Comparison of ENCODE assay signal across 16 cellular contexts in genomic region chr10:114515515-114515914, GRCh38.
DNase-seq lines count a peak whose midpoint lies in the region; ATAC-seq and TF ChIP-seq lines count a peak whose summit lies in the region.
"Had no signal": no experiment of that assay in that cellular context is flagged by ENCODE, and none has a peak within 500 bp of the region (broad histone marks: within the 10 kb centered on the region; RNA-seq: fewer than 3 reads in every experiment).

No MANE protein-coding gene starts in this region.

- H3K4me3 ChIP-seq in endodermal cell (ENCODE audit: low read length) (no peak overlapping the region), prostate gland (no peak overlapping the region)
- H3K4me3 ChIP-seq: mucosa of descending colon had no signal

- H3K79me1 ChIP-seq in H9 (ENCODE audit: insufficient read depth, low read depth, low read length, poor library complexity, severe bottlenecking) = no peaks in the 10 kb centered on the region

- H3K36me3 ChIP-seq in endodermal cell (ENCODE audit: control insufficient read depth, insufficient read depth, low read length) (no peaks in the 10 kb centered on the region), prostate gland (no peaks in the 10 kb centered on the region)

- TF ChIP-seq CTCF in H9 (conservative IDR thresholded peaks at IDR 0.05) (no peak), endodermal cell (conservative IDR thresholded peaks at IDR 0.05) (no peak), nephron (IDR thresholded peaks at IDR 0.05; ENCODE audit: unreplicated experiment in 3 of 3) (no peak), prostate gland (IDR thresholded peaks at IDR 0.05) (no peak)

- H3K27me3 Mint-ChIP-seq in T-helper 2 cell treated with Interferon-gamma antibody and Interleukin-4, amounts not matched to agents 5 μg/mL and 100 μg/mL, for 36 hours (ENCODE audit: low read depth) = no peaks in the 10 kb centered on the region
- H3K27me3 Mint-ChIP-seq in H9 (ENCODE audit: low read depth) (no peaks in the 10 kb centered on the region), endodermal cell (ENCODE audit: insufficient read depth) (no peaks in the 10 kb centered on the region), nephron (ENCODE audit: low read depth) (no peaks in the 10 kb centered on the region)
- H3K27me3 Mint-ChIP-seq: activated CD4-positive, alpha-beta memory T cell treated with anti-CD3 and anti-CD28 coated beads for 36 hours had no signal

- WGBS in H9 (ENCODE audit: extremely low coverage, insufficient read length, low lambda C conversion rate) = no CpG with 5 or more reads among the region's 2 CpGs
- WGBS in endodermal cell (ENCODE audit: insufficient coverage in 1 of 2, insufficient read length in 1 of 2), 2 experiments = 83 to 98% methylated on average over 1 to 2 of the region's 2 CpGs
- WGBS in prostate gland = 83% methylated on average over 2 of the region's 2 CpGs

- no peak overlapping the region for H2BK15ac ChIP-seq in H9 (ENCODE audit: low read depth, low read length)

- H3K79me2 ChIP-seq in H9 (ENCODE audit: insufficient read depth, low read length) = no peaks in the 10 kb centered on the region

- peaks cover 44% of the 10 kb centered on the region for H3K36me3 Mint-ChIP-seq in T-helper 2 cell treated with Interferon-gamma antibody and Interleukin-4, amounts not matched to agents 5 μg/mL and 100 μg/mL, for 36 hours (ENCODE audit: low read depth)
- H3K36me3 Mint-ChIP-seq in H9 (ENCODE audit: insufficient read depth in 1 of 3, low read depth in 3 of 3) = peaks cover 0 to 2% (median 0%) of the 10 kb centered on the region in 3 experiments; a peak in 3 of 7 replicates
- no peaks in the 10 kb centered on the region for H3K36me3 Mint-ChIP-seq in endodermal cell (ENCODE audit: low read depth)
- H3K36me3 Mint-ChIP-seq in nephron (ENCODE audit: low read depth) = no peaks in the 10 kb centered on the region

- no peak overlapping the region for H2AK5ac ChIP-seq in H9 (ENCODE audit: insufficient read length, low read length)

- H3K4me1 ChIP-seq in H9 (ENCODE audit: insufficient read depth, low read length) (no peaks in the 10 kb centered on the region), endodermal cell (ENCODE audit: control insufficient read depth, insufficient read depth, low read length) (no peaks in the 10 kb centered on the region), prostate gland (replicated peaks) (no peaks in the 10 kb centered on the region)

- no peak overlapping the region for H3T11ph ChIP-seq in H9 (ENCODE audit: low read length)

- DNase-seq in T-helper 2 cell treated with Interferon-gamma antibody and Interleukin-4, amounts not matched to agents 5 μg/mL and 100 μg/mL, for 36 hours (ENCODE audit: low spot score) = no peak
- DNase-seq in T-helper 2 cell (no peak), H9 (no peak), endodermal cell (no peak), prostate gland (ENCODE audit: low spot score) (no peak)
- no peak for DNase-seq in stimulated activated CD4-positive, alpha-beta T cell treated with anti-CD3 and anti-CD28 coated beads, Interleukin-2, amount 100 ng/mL, for 48 hours
- DNase-seq: 8988T; activated CD4-positive, alpha-beta memory T cell treated with anti-CD3 and anti-CD28 coated beads for 36 hours; activated gamma-delta T cell treated with Interleukin-2 at 50 U/mL for 16 hours; mucosa of descending colon; NK-92 treated with Interleukin-12 subunit alpha and Interleukin-12 subunit beta, amount 100 ng/mL, for 24 hours; SHP77; T1000 had no signal

- no peak overlapping the region for H2BK12ac ChIP-seq in H9 (ENCODE audit: insufficient read length, low read depth, low read length)

- H3K27me3 ChIP-seq in H9 (ENCODE audit: insufficient read depth, low read length) (no peaks in the 10 kb centered on the region), endodermal cell (ENCODE audit: control insufficient read depth, insufficient read depth, low read length, poor library complexity, severe bottlenecking) (no peaks in the 10 kb centered on the region), prostate gland (replicated peaks; ENCODE audit: insufficient read depth) (no peaks in the 10 kb centered on the region)

- H3K9ac ChIP-seq in H9 (ENCODE audit: extremely low read depth, insufficient read length, low read length) (no peak overlapping the region), endodermal cell (ENCODE audit: extremely low read depth, low read length, poor library complexity, severe bottlenecking) (no peak overlapping the region)
- H3K9ac ChIP-seq: KMS-11 had no signal

- ATAC-seq in SK-N-SH treated with all-trans-retinoic acid at 6 μM for 48 hours = no peak
- ATAC-seq: mucosa of descending colon had no signal

- no peak overlapping the region for H4K8ac ChIP-seq in H9 (replicated peaks; ENCODE audit: insufficient read length, low read depth, low read length)

- no peak overlapping the region for H4K91ac ChIP-seq in H9 (ENCODE audit: insufficient read length, low read depth, low read length)

- TF ChIP-seq POLR2A in prostate gland (IDR thresholded peaks at IDR 0.05) = no peak

- no peaks in the 10 kb centered on the region for H3K9me3 Mint-ChIP-seq in T-helper 2 cell treated with Interferon-gamma antibody and Interleukin-4, amounts not matched to agents 5 μg/mL and 100 μg/mL, for 36 hours
- H3K9me3 Mint-ChIP-seq in H9 = no peaks in the 10 kb centered on the region
- H3K9me3 Mint-ChIP-seq in endodermal cell = no peaks in the 10 kb centered on the region
- no peaks in the 10 kb centered on the region for H3K9me3 Mint-ChIP-seq in nephron
- H3K9me3 Mint-ChIP-seq: activated CD4-positive, alpha-beta memory T cell treated with anti-CD3 and anti-CD28 coated beads for 36 hours had no signal

- no peak overlapping the region for H3K18ac ChIP-seq in H9 (ENCODE audit: insufficient read length, low read depth, low read length)

- H3K4me3 Mint-ChIP-seq in T-helper 2 cell treated with Interferon-gamma antibody and Interleukin-4, amounts not matched to agents 5 μg/mL and 100 μg/mL, for 36 hours = no peak overlapping the region
- H3K4me3 Mint-ChIP-seq in H9 (no peak overlapping the region), endodermal cell (no peak overlapping the region), nephron (no peak overlapping the region)
- H3K4me3 Mint-ChIP-seq: activated CD4-positive, alpha-beta memory T cell treated with anti-CD3 and anti-CD28 coated beads for 36 hours had no signal

- 0 out of 2 replicates have a peak overlapping the region, but pooled peaks have one; percentile 2 for H3K14ac ChIP-seq in H9 (ENCODE audit: insufficient read depth, low read length)

- H3K4me2 ChIP-seq in H9 (ENCODE audit: insufficient read depth, insufficient read length, low read length) = no peak overlapping the region

- no peak overlapping the region for H3K23ac ChIP-seq in H9 (ENCODE audit: insufficient read length, low read depth, low read length)

- H3K27ac ChIP-seq in H9 (ENCODE audit: insufficient read length, low read depth, low read length) = no peak overlapping the region
- no peak overlapping the region for H3K27ac ChIP-seq in endodermal cell (ENCODE audit: low read depth, low read length)
- H3K27ac ChIP-seq in prostate gland = no peak overlapping the region

- no peak overlapping the region for H2BK120ac ChIP-seq in H9 (ENCODE audit: low read depth, low read length, poor library complexity, severe bottlenecking)

- no peak overlapping the region for H2BK5ac ChIP-seq in H9 (ENCODE audit: insufficient read length, low read length)

- peaks cover 83% of the 10 kb centered on the region for H3K4me1 Mint-ChIP-seq in T-helper 2 cell treated with Interferon-gamma antibody and Interleukin-4, amounts not matched to agents 5 μg/mL and 100 μg/mL, for 36 hours (ENCODE audit: low read depth)
- peaks cover 40 to 48% of the 10 kb centered on the region in 2 experiments for H3K4me1 Mint-ChIP-seq in H9
- peaks cover 52% of the 10 kb centered on the region for H3K4me1 Mint-ChIP-seq in endodermal cell
- H3K4me1 Mint-ChIP-seq in nephron = peaks cover 49% of the 10 kb centered on the region

- no peak overlapping the region for H2BK20ac ChIP-seq in H9 (ENCODE audit: low read depth, low read length, poor library complexity, severe bottlenecking)

- no peak overlapping the region for H3K4ac ChIP-seq in H9 (ENCODE audit: low read depth, low read length)

- no peak overlapping the region for H3K56ac ChIP-seq in H9 (ENCODE audit: insufficient read length, low read depth, low read length)

- peak overlapping the region; percentile 12 for H3K27ac Mint-ChIP-seq in T-helper 2 cell treated with Interferon-gamma antibody and Interleukin-4, amounts not matched to agents 5 μg/mL and 100 μg/mL, for 36 hours
- H3K27ac Mint-ChIP-seq in H9 = peak overlapping the region; percentile 8 to 83 (median 35); a peak in 2 of 7 replicates
- peak overlapping the region; percentile 59 for H3K27ac Mint-ChIP-seq in endodermal cell
- peak overlapping the region; percentile 11 to 91 (median 76) for H3K27ac Mint-ChIP-seq in nephron
- H3K27ac Mint-ChIP-seq: activated CD4-positive, alpha-beta memory T cell treated with anti-CD3 and anti-CD28 coated beads for 36 hours had no signal

- intact Hi-C loops in prostate gland (cut with DNase I) = no loop called here

- H3K9me3 ChIP-seq in H9 (ENCODE audit: control insufficient read depth, low read depth, low read length) = no peaks in the 10 kb centered on the region
- no peaks in the 10 kb centered on the region for H3K9me3 ChIP-seq in endodermal cell (ENCODE audit: control insufficient read depth, low read length)
- no peaks in the 10 kb centered on the region for H3K9me3 ChIP-seq in prostate gland
- H3K9me3 ChIP-seq: mucosa of descending colon had no signal

- no peak overlapping the region for H4K5ac ChIP-seq in H9 (ENCODE audit: insufficient read length, low read depth, low read length)

- no peaks in the 10 kb centered on the region for H4K20me1 ChIP-seq in H9 (ENCODE audit: control insufficient read depth, insufficient read depth, insufficient read length)

- no peaks in the 10 kb centered on the region for H3K23me2 ChIP-seq in H9 (ENCODE audit: insufficient read length, low read depth, low read length, poor library complexity, severe bottlenecking)

- H2AFZ ChIP-seq in H9 (ENCODE audit: low read length) = no peak overlapping the region

TF ChIP-seq in SK-N-SH treated with all-trans-retinoic acid at 6 μM for 48 hours, 23 proteins besides CTCF, POLR2A, EP300 and RAD21 (continues in another document):
- TF ChIP-seq GLIS3 (CRISPR knock-in tag; IDR thresholded peaks at IDR 0.05) (no peak), POU6F1 (CRISPR knock-in tag; IDR thresholded peaks at IDR 0.05; ENCODE audit: borderline replicate concordance, low read depth) (no peak)

Comparison
In these comparisons a context has a peak if more than half of its experiments do, and no peak if none do; other contexts are left out.
1. H3K27ac Mint-ChIP-seq: peak in every context shown above with its lines; median percentile 76 in nephron; 59 in endodermal cell; 35 in H9; 12 in T-helper 2 cell treated with Interferon-gamma antibody and Interleukin-4, amounts not matched to agents 5 μg/mL and 100 μg/mL, for 36 hours.